In the genomic region with DNA sequence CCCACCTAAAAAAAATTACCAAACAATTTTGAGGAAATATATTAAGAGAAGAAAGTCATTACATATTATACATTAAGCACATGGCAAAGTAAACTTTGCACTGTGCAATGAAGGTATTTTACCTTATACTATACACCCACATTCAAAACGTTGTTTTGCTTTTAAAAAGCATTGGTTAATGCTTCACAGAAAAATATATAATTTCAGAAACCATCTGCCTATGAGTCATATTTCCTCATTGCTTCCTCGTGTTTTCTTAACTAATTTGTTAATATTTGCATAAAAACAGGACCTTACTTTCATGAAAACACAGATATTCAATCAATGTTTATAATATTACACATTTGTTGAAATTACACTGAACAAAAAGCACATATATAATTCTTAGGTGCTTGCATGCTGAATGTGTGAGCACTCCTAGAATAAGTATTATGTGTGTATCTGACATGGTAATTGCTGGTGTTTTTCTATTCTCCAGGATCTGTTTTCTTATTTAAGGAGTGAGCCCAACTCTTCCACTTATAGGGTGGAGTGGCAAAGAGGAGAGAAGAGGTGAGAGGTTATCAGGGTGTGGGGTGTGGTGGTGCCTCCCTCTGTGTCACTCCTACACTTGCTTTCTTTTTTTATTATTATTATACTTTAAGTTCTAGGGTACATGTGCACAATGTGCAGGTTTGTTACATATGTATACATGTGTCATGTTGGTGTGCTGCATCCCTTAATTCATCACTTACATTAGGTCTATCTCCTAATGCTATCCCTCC, we compare ENCODE assay signal across 1 cellular context.
TF ChIP-seq lines count a peak whose summit lies in the region.

No MANE protein-coding gene starts in this region.

TF ChIP-seq in IMR-90, 13 proteins besides CTCF, POLR2A, EP300 and RAD21 (continued from another document):
- no peak for TF ChIP-seq MAZ (IDR thresholded peaks at IDR 0.05; ENCODE audit: borderline replicate concordance, low read depth, low read length)
- no peak for TF ChIP-seq BHLHE40 (IDR thresholded peaks at IDR 0.05; ENCODE audit: low read depth, low read length)
- TF ChIP-seq RCOR1 (IDR thresholded peaks at IDR 0.05; ENCODE audit: insufficient replicate concordance, low read length): no peak
